Comparison of ENCODE assay signal across 19 cellular contexts in the genomic region with DNA sequence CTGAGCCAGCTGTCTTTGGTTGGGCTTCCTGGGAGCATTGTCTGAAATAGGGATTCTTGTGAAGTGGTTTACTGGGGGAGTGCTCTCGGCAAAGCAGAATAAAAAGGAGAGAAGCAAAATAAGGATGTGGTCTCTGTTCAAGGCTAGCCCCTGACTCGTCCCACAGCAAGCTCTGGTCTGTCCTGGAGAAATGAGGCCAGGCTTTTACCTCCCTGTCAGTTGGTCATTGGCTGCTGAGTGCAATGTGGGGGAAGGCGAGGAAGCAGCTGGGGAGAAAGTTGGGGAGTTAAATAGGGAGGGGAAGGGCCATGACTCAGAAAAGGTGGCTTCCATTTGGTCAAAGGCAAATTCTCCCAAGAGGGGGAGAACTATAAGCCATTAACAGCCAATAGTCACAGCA.
DNase-seq lines count a peak whose midpoint lies in the region; ATAC-seq and TF ChIP-seq lines count a peak whose summit lies in the region.
"Had no signal": no experiment of that assay in that cellular context is flagged by ENCODE, and none has a peak within 500 bp of the region (broad histone marks: within the 10 kb centered on the region; RNA-seq: fewer than 3 reads in every experiment).

No MANE protein-coding gene starts in this region.

- ATAC-seq in GM18868 (IDR thresholded peaks at IDR 0.05; ENCODE audit: unreplicated experiment): no peak
- ATAC-seq in heart left ventricle: no peak
- no peak for ATAC-seq in body of pancreas
- ATAC-seq: GM23338 had no signal

- H3K27me3 ChIP-seq in osteoblast (ENCODE audit: insufficient read depth, low read length) (no peaks in the 10 kb centered on the region), esophagus muscularis mucosa (no peaks in the 10 kb centered on the region), heart left ventricle (no peaks in the 10 kb centered on the region), body of pancreas (no peaks in the 10 kb centered on the region)
- H3K27me3 ChIP-seq: BLaER1, MG63 had no signal

- TF ChIP-seq EP300 in esophagus muscularis mucosa (IDR thresholded peaks at IDR 0.05): no peak

- peak overlapping the region; percentile 29 for H2AFZ ChIP-seq in osteoblast (ENCODE audit: low read length)
- H2AFZ ChIP-seq: GM23338 had no signal

- H3K36me3 ChIP-seq in osteoblast (ENCODE audit: insufficient read depth, low read length) (no peaks in the 10 kb centered on the region), esophagus muscularis mucosa (no peaks in the 10 kb centered on the region), heart left ventricle (no peaks in the 10 kb centered on the region), body of pancreas (replicated peaks in 1 of 2; ENCODE audit: insufficient read depth in 1 of 2, low read depth in 2 of 2) (no peaks in the 10 kb centered on the region)
- H3K36me3 ChIP-seq: BLaER1, MG63 had no signal

- peaks cover 34% of the 10 kb centered on the region for H3K4me1 ChIP-seq in osteoblast (ENCODE audit: insufficient read depth, low read length)
- H3K4me1 ChIP-seq in esophagus muscularis mucosa: peaks cover 12 to 20% (median 16%) of the 10 kb centered on the region in 4 donors
- H3K4me1 ChIP-seq in heart left ventricle: peaks cover 0 to 21% (median 11%) of the 10 kb centered on the region in 12 donors
- no peaks in the 10 kb centered on the region for H3K4me1 ChIP-seq in body of pancreas

- no peak overlapping the region for H3K4me2 ChIP-seq in osteoblast (ENCODE audit: insufficient read depth, low read length)
- H3K4me2 ChIP-seq: BLaER1, GM23338 had no signal

- no peaks in the 10 kb centered on the region for H3K9me3 ChIP-seq in osteoblast (ENCODE audit: low read depth, low read length)
- no peaks in the 10 kb centered on the region for H3K9me3 ChIP-seq in esophagus muscularis mucosa
- no peaks in the 10 kb centered on the region for H3K9me3 ChIP-seq in heart left ventricle
- H3K9me3 ChIP-seq in body of pancreas: no peaks in the 10 kb centered on the region
- H3K9me3 ChIP-seq: BLaER1, MG63 had no signal

- 88% methylated on average over 3 of the region's 3 CpGs for WGBS in esophagus muscularis mucosa
- 84 to 92% (median 86%) methylated on average over 3 of the region's 3 CpGs for WGBS in heart left ventricle, 4 donors
- WGBS in body of pancreas, 2 donors: 87% methylated on average over 3 of the region's 3 CpGs

- no peaks in the 10 kb centered on the region for H3K79me2 ChIP-seq in osteoblast (ENCODE audit: insufficient read depth, low read length)

- intact Hi-C loops in esophagus muscularis mucosa (cut with DNase I): no loop called here
- intact Hi-C loops in heart left ventricle (cut with DNase I): loop anchor here in 1 of 10 donors (10.0 kb wide), 1 partner anchor 301 kb away; a partner anchor contains a TSS
- intact Hi-C loops in body of pancreas (cut with DNase I): no loop called here

- no peak overlapping the region for H3K27ac ChIP-seq in osteoblast (ENCODE audit: low read depth, low read length)
- no peak overlapping the region for H3K27ac ChIP-seq in esophagus muscularis mucosa (replicated peaks in 1 of 4)
- no peak overlapping the region for H3K27ac ChIP-seq in heart left ventricle
- H3K27ac ChIP-seq in body of pancreas: no peak overlapping the region
- H3K27ac ChIP-seq: BLaER1 had no signal

- peak; percentile 40 for DNase-seq in HT1080 (ENCODE audit: low read depth)
- peak; percentile 50 for DNase-seq in MV-4-11 (lab: John Stamatoyannopoulos, UW)
- peak; percentile 26 for DNase-seq in astrocyte of the spinal cord (ENCODE audit: low read depth, low spot score)
- no peak for DNase-seq in osteoblast (ENCODE audit: insufficient read length, low spot score, missing footprints)
- DNase-seq in esophagus muscularis mucosa (ENCODE audit: extremely low spot score): no peak
- no peak for DNase-seq in heart left ventricle
- no peak for DNase-seq in body of pancreas
- DNase-seq: Calu3; CD4-positive, alpha-beta memory T cell; GF-D8; HCEC 1CT; KBM-7; MG63; NCI-H187; NCI-H226; NCI-H524 treated with DMSO at 0.1 percent for 48 hours had no signal

- in situ Hi-C loops in astrocyte of the spinal cord (cut with HindIII; ENCODE audit: low sequenced_read_pairs): no loop called here

- no peak for TF ChIP-seq CTCF in astrocyte of the spinal cord (IDR thresholded peaks at IDR 0.05; ENCODE audit: low read depth, low read length)
- no peak for TF ChIP-seq CTCF in osteoblast (IDR thresholded peaks at IDR 0.05; ENCODE audit: extremely low read depth, low read depth, low read length)
- TF ChIP-seq CTCF in esophagus muscularis mucosa (IDR thresholded peaks at IDR 0.05): no peak
- TF ChIP-seq CTCF in heart left ventricle (IDR thresholded peaks at IDR 0.05): no peak
- TF ChIP-seq CTCF in body of pancreas (IDR thresholded peaks at IDR 0.05): no peak

- TF ChIP-seq POLR2A in esophagus muscularis mucosa (IDR thresholded peaks at IDR 0.05; ENCODE audit: low read depth) (no peak), heart left ventricle (IDR thresholded peaks at IDR 0.05) (no peak), body of pancreas (IDR thresholded peaks at IDR 0.05) (no peak)

- H3K4me3 ChIP-seq in astrocyte of the spinal cord (ENCODE audit: low read depth, low read length) (no peak overlapping the region), osteoblast (ENCODE audit: insufficient read depth, low read length) (no peak overlapping the region), esophagus muscularis mucosa (no peak overlapping the region), heart left ventricle (no peak overlapping the region), body of pancreas (no peak overlapping the region)
- H3K4me3 ChIP-seq: BLaER1, GM23338, MG63 had no signal

- H4K20me1 ChIP-seq in osteoblast (ENCODE audit: insufficient read depth, low read length): no peaks in the 10 kb centered on the region
- H4K20me1 ChIP-seq: BLaER1 had no signal

Comparison
In these comparisons a context has a peak if more than half of its experiments do, and no peak if none do; other contexts are left out.
1. DNase-seq: peak in HT1080 (single experiment), MV-4-11 (single experiment) and astrocyte of the spinal cord (single experiment); none in osteoblast (single experiment), esophagus muscularis mucosa (single experiment), heart left ventricle (0 of 5) and body of pancreas (0 of 4).